In genomic region chr3:56878046-56878445, GRCh38 we compare ENCODE assay signal across 10 cellular contexts.
DNase-seq lines count a peak whose midpoint lies in the region; TF ChIP-seq lines count a peak whose summit lies in the region.
"Had no signal": no experiment of that assay in that cellular context is flagged by ENCODE, and none has a peak within 500 bp of the region (broad histone marks: within the 10 kb centered on the region; RNA-seq: fewer than 3 reads in every experiment).

No MANE protein-coding gene starts in this region.

- no peak for TF ChIP-seq POLR2A in tibial nerve (IDR thresholded peaks at IDR 0.05)

- TF ChIP-seq EP300 in tibial nerve (IDR thresholded peaks at IDR 0.05) = no peak

- H3K4me3 ChIP-seq in choroid plexus epithelial cell (ENCODE audit: low read depth, low read length) (no peak overlapping the region), tibial nerve (no peak overlapping the region)

- DNase-seq in G401 (ENCODE audit: low spot score) (peak; percentile 16), choroid plexus epithelial cell (ENCODE audit: low read depth) (peak; percentile 28), NCI-H1105 (lab: John Stamatoyannopoulos, UW) (no peak), LoVo (ENCODE audit: low spot score) (no peak), NCI-H187 treated with DMSO at 0.1 percent for 48 hours (lab: John Stamatoyannopoulos, UW) (no peak), tibial nerve (ENCODE audit: low spot score in 2 of 2) (no peak)
- peak; percentile 30 for DNase-seq in activated CD4-positive, alpha-beta T cell treated with anti-CD3 and anti-CD28 coated beads, Interleukin-2, amount 50 U/mL, for 1 hour
- DNase-seq in stimulated activated CD4-positive, alpha-beta T cell treated with anti-CD3 and anti-CD28 coated beads, Interleukin-15, amount 100 ng/mL, for 24 hours = peak; percentile 73
- DNase-seq: DMS153 had no signal

- no peaks in the 10 kb centered on the region for H3K9me3 ChIP-seq in tibial nerve

- no peaks in the 10 kb centered on the region for H3K36me3 ChIP-seq in tibial nerve

- WGBS in tibial nerve, 2 donors = 28 to 49% methylated on average over 7 of the region's 7 CpGs

- in situ Hi-C loops in G401 (cut with HindIII; ENCODE audit: low sequenced_read_pairs) = no loop called here

- no peaks in the 10 kb centered on the region for H3K27me3 ChIP-seq in tibial nerve

- H3K4me1 ChIP-seq in tibial nerve = no peaks in the 10 kb centered on the region

- TF ChIP-seq CTCF in choroid plexus epithelial cell (conservative IDR thresholded peaks at IDR 0.05; ENCODE audit: low read depth, low read length) (no peak), tibial nerve (IDR thresholded peaks at IDR 0.05) (no peak)

- H3K27ac ChIP-seq in tibial nerve = no peak overlapping the region
- H3K27ac ChIP-seq: KMS-11 had no signal

Comparison
In these comparisons a context has a peak if more than half of its experiments do, and no peak if none do; other contexts are left out.
1. DNase-seq: peak in G401 (single experiment), activated CD4-positive, alpha-beta T cell treated with anti-CD3 and anti-CD28 coated beads, Interleukin-2, amount 50 U/mL, for 1 hour (single experiment), choroid plexus epithelial cell (single experiment) and stimulated activated CD4-positive, alpha-beta T cell treated with anti-CD3 and anti-CD28 coated beads, Interleukin-15, amount 100 ng/mL, for 24 hours (single experiment); none in NCI-H1105 (single experiment), LoVo (single experiment), NCI-H187 treated with DMSO at 0.1 percent for 48 hours (single experiment) and tibial nerve (0 of 2).